14 cellular contexts compared by ENCODE assay signal in the genomic region with DNA sequence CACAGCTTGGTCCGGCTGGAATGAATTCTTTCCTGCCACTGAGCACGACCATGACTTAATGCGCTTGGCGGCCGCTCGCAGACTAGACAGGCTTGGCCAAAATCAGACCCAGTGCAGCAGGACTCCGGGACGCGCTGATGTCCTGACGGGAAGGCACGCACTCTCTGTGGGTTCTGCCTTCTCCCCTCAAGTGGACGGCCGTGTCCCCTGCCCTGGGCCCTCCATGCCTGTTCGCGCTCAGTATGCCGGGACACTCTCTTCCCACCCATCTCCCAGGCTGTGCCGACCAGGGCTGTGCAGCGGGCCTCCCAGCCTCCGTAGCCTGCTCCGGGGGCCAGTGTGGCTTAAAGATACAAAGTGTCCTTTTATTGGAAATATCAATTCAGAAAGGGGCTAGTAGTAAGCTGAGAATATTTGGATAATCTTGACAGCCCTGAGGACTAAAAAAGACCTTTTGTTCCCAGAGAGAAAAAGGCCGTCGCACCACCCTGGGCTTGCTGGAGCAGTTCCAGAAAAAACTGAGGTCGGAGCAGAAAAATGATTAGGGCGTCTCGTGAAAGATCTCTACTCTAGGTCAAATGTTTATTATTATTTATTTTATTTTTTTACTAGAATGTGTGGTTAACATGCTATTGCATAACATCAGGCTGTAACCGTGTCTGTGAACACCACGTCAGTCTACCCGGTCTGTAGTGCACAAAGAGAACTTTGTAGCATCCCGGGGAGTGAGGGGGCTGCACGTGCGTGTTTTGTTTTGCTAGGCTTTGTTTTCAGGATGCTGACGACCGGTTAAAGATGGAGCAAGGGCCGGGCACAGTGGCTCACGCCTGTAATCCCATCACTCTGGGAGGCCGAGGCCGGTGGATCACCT.
A peak's percentile ranks its signal among the peaks of the same experiment; 100 is the strongest.
DNase-seq lines count a peak whose midpoint lies in the region; ATAC-seq and TF ChIP-seq lines count a peak whose summit lies in the region.
"Had no signal": no experiment of that assay in that cellular context is flagged by ENCODE, and none has a peak within 500 bp of the region (broad histone marks: within the 10 kb centered on the region; RNA-seq: fewer than 3 reads in every experiment).

No MANE protein-coding gene starts in this region.

- H3K27me3 ChIP-seq in ACC112 (ENCODE audit: insufficient read depth, low read length) (no peaks in the 10 kb centered on the region), brain microvascular endothelial cell (replicated peaks) (peaks cover 14% of the 10 kb centered on the region), BE2C (peaks cover 7% of the 10 kb centered on the region; the same call in 1 of the 2 replicates)

- H3K27ac ChIP-seq in ACC112 (ENCODE audit: low read depth, low read length) (peak overlapping the region; percentile 52; the same call in 1 of the 2 replicates), brain microvascular endothelial cell (peak overlapping the region; percentile 22)
- H3K27ac ChIP-seq: A549, VCaP had no signal

- no peaks in the 10 kb centered on the region for H3K9me3 ChIP-seq in BE2C
- H3K9me3 ChIP-seq: A549 had no signal

- H2AFZ ChIP-seq in ACC112 (ENCODE audit: low read length, unreplicated experiment), result no peak overlapping the region

- no peaks in the 10 kb centered on the region for H3K36me3 ChIP-seq in ACC112 (ENCODE audit: insufficient read depth, low read length)
- H3K36me3 ChIP-seq in brain microvascular endothelial cell (replicated peaks), result no peaks in the 10 kb centered on the region
- H3K36me3 ChIP-seq in BE2C, result no peaks in the 10 kb centered on the region

- no peak overlapping the region for H3K4me3 ChIP-seq in ACC112 (ENCODE audit: low read depth, low read length)
- H3K4me3 ChIP-seq in brain microvascular endothelial cell (ENCODE audit: low read depth, low read length), result no peak overlapping the region
- no peak overlapping the region for H3K4me3 ChIP-seq in BE2C (ENCODE audit: low read depth, low read length)
- H3K4me3 ChIP-seq: A549, GM12878 had no signal

- H3K4me1 ChIP-seq in ACC112 (ENCODE audit: control insufficient read depth, insufficient read depth, low read length, unreplicated experiment) (peaks cover 45% of the 10 kb centered on the region), BE2C (no peaks in the 10 kb centered on the region)
- H3K4me1 ChIP-seq: A549 had no signal

- no peak for TF ChIP-seq CTCF in brain microvascular endothelial cell (IDR thresholded peaks at IDR 0.05; ENCODE audit: low read depth, low read length, missing control alignments)
- TF ChIP-seq CTCF in BE2C (IDR thresholded peaks at IDR 0.05; ENCODE audit: low read depth, low read length), result no peak

- H3K79me2 ChIP-seq in ACC112 (ENCODE audit: control insufficient read depth, insufficient read depth, low read length, unreplicated experiment), result no peaks in the 10 kb centered on the region

- peak; percentile 47 for DNase-seq in brain microvascular endothelial cell
- DNase-seq in globus pallidus (ENCODE audit: low spot score), result peak; percentile 43
- peak; percentile 29 for DNase-seq in pons (ENCODE audit: low spot score)
- DNase-seq in BE2C, result no peak
- no peak for DNase-seq in DMS53 treated with DMSO at 0.1 percent for 48 hours (lab: John Stamatoyannopoulos, UW; ENCODE audit: unreplicated experiment)
- no peak for DNase-seq in activated CD8-positive, alpha-beta memory T cell treated with anti-CD3 and anti-CD28 coated beads for 24 hours
- DNase-seq: amniotic stem cell, GOT3 had no signal

- in situ Hi-C loops in brain microvascular endothelial cell (cut with HindIII; ENCODE audit: low pct_ligation_motif_present, low sequenced_read_pairs), result no loop called here

- no peak for ATAC-seq in HG03135 (IDR thresholded peaks at IDR 0.05; ENCODE audit: unreplicated experiment)
- ATAC-seq: A549, GM12878, left lobe of liver had no signal

Comparison
In these comparisons a context has a peak if more than half of its experiments do, and no peak if none do; other contexts are left out.
1. DNase-seq: peak in brain microvascular endothelial cell (single experiment), globus pallidus (single experiment) and pons (single experiment); none in BE2C (single experiment), DMS53 treated with DMSO at 0.1 percent for 48 hours (single experiment) and activated CD8-positive, alpha-beta memory T cell treated with anti-CD3 and anti-CD28 coated beads for 24 hours (single experiment).